Comparison of ENCODE assay signal across 12 cellular contexts in genomic region chr17:3916825-3917224, GRCh38. TPM values are rescaled to one million over a fixed set of nuclear protein-coding genes. Genes with fewer than 3 reads are reported as not detected.
DNase-seq lines count a peak whose midpoint lies in the region; ATAC-seq and TF ChIP-seq lines count a peak whose summit lies in the region.
"Had no signal": no experiment of that assay in that cellular context is flagged by ENCODE, and none has a peak within 500 bp of the region (broad histone marks: within the 10 kb centered on the region; RNA-seq: fewer than 3 reads in every experiment).

No MANE protein-coding gene starts in this region.

- peak overlapping the region; percentile 75 for H3K4me3 ChIP-seq in HL-60 (replicated peaks; ENCODE audit: insufficient read depth, low read length)
- H3K4me3 ChIP-seq in sigmoid colon = no peak overlapping the region
- H3K4me3 ChIP-seq in Caco-2 (ENCODE audit: low read depth, low read length) = no peak overlapping the region

- DNase-seq in HL-60 (ENCODE audit: low read depth in 1 of 2, low spot score in 1 of 2) (peak in 1 of 2 experiments; percentile 74), NOMO-1 treated with DMSO at 0.1 percent for 48 hours (lab: John Stamatoyannopoulos, UW; ENCODE audit: unreplicated experiment) (peak; percentile 66), sigmoid colon (no peak), Caco-2 (no peak), hepatic stellate cell (ENCODE audit: low spot score) (no peak)
- DNase-seq: cortex of kidney, mesendoderm, NCI-H2081, SHP77 treated with DMSO at 0.1 percent for 48 hours had no signal

- BruUV-seq in Caco-2 (replicated peaks; lab: Mats Ljungman, UMichigan) = no TSS peak

- H3K27me3 Mint-ChIP-seq in dendritic cell treated with granulocyte-macrophage colony-stimulating factor and Interleukin-4, amounts not matched to agents 40 ng/mL and 50 ng/mL, for 4 days = peaks cover 2% of the 10 kb centered on the region
- no peaks in the 10 kb centered on the region for H3K27me3 Mint-ChIP-seq in Caco-2 (ENCODE audit: insufficient read depth, unreplicated experiment)

- peak overlapping the region; percentile 82 for H3K4me3 Mint-ChIP-seq in dendritic cell treated with granulocyte-macrophage colony-stimulating factor and Interleukin-4, amounts not matched to agents 40 ng/mL and 50 ng/mL, for 4 days
- H3K4me3 Mint-ChIP-seq in Caco-2 (ENCODE audit: unreplicated experiment) = no peak overlapping the region

- no peak for ATAC-seq in HG02840 (IDR thresholded peaks at IDR 0.05; ENCODE audit: low FRiP score, unreplicated experiment)
- ATAC-seq: HCT116 had no signal

- H3K4me1 Mint-ChIP-seq in dendritic cell treated with granulocyte-macrophage colony-stimulating factor and Interleukin-4, amounts not matched to agents 40 ng/mL and 50 ng/mL, for 4 days (ENCODE audit: low read depth) = peaks cover 63% of the 10 kb centered on the region
- no peaks in the 10 kb centered on the region for H3K4me1 Mint-ChIP-seq in Caco-2 (ENCODE audit: low read depth, unreplicated experiment)

- TF ChIP-seq EP300 in sigmoid colon (IDR thresholded peaks at IDR 0.05) = no peak

- H3K36me3 ChIP-seq in sigmoid colon (no peaks in the 10 kb centered on the region), Caco-2 (ENCODE audit: control insufficient read depth, insufficient read depth, low read length) (no peaks in the 10 kb centered on the region)

- POLR2A ChIA-PET in Caco-2 (lab: Charles Lee) = no interaction called here

- 41 to 50% methylated on average over 10 of the region's 10 CpGs for WGBS in sigmoid colon, 2 donors

- TF ChIP-seq CTCF in HL-60 (IDR thresholded peaks at IDR 0.05; ENCODE audit: insufficient read depth, low read length) (no peak), sigmoid colon (IDR thresholded peaks at IDR 0.05) (no peak), Caco-2 (IDR thresholded peaks at IDR 0.05; ENCODE audit: insufficient read depth in 1 of 2, low read depth in 1 of 2, low read length in 1 of 2, severe bottlenecking in 1 of 2, unreplicated experiment in 1 of 2) (no peak)

- H3K27me3 ChIP-seq in HL-60 (ENCODE audit: insufficient read depth, poor library complexity, severe bottlenecking) (no peaks in the 10 kb centered on the region), sigmoid colon (no peaks in the 10 kb centered on the region), Caco-2 (replicated peaks; ENCODE audit: control insufficient read depth, insufficient read depth, low read length) (no peaks in the 10 kb centered on the region)

- no peaks in the 10 kb centered on the region for H3K9me3 Mint-ChIP-seq in dendritic cell treated with granulocyte-macrophage colony-stimulating factor and Interleukin-4, amounts not matched to agents 40 ng/mL and 50 ng/mL, for 4 days
- no peaks in the 10 kb centered on the region for H3K9me3 Mint-ChIP-seq in Caco-2 (ENCODE audit: unreplicated experiment)

- peaks cover 0 to 28% (median 11%) of the 10 kb centered on the region in 4 donors for H3K4me1 ChIP-seq in sigmoid colon
- no peaks in the 10 kb centered on the region for H3K4me1 ChIP-seq in Caco-2

- TF ChIP-seq POLR2A in sigmoid colon (IDR thresholded peaks at IDR 0.05) = no peak

- H3K27ac ChIP-seq in HL-60 (replicated peaks) = peak overlapping the region; percentile 97
- H3K27ac ChIP-seq in sigmoid colon = peak overlapping the region; percentile 22 to 75 (median 72)

- intact Hi-C loops in dendritic cell treated with granulocyte-macrophage colony-stimulating factor and Interleukin-4, amounts not matched to agents 40 ng/mL and 50 ng/mL, for 4 days (cut with micrococcal nuclease) = no loop called here
- intact Hi-C loops in sigmoid colon (cut with DNase I) = loop anchor here (10.0 kb wide), 1 partner anchor 182 kb away; no protein-coding TSS in a partner anchor
- intact Hi-C loops in Caco-2 (cut with micrococcal nuclease; ENCODE audit: unreplicated experiment) = no loop called here

- CTCF ChIA-PET in Caco-2 (lab: Charles Lee) = no interaction called here

- peaks cover 9% of the 10 kb centered on the region for H3K36me3 Mint-ChIP-seq in dendritic cell treated with granulocyte-macrophage colony-stimulating factor and Interleukin-4, amounts not matched to agents 40 ng/mL and 50 ng/mL, for 4 days (ENCODE audit: low read depth)
- H3K36me3 Mint-ChIP-seq in Caco-2 (ENCODE audit: insufficient read depth, unreplicated experiment) = no peaks in the 10 kb centered on the region

- H3K9me3 ChIP-seq in sigmoid colon = no peaks in the 10 kb centered on the region
- no peaks in the 10 kb centered on the region for H3K9me3 ChIP-seq in Caco-2

- H3K27ac Mint-ChIP-seq in dendritic cell treated with granulocyte-macrophage colony-stimulating factor and Interleukin-4, amounts not matched to agents 40 ng/mL and 50 ng/mL, for 4 days = peak overlapping the region; percentile 92
- H3K27ac Mint-ChIP-seq in Caco-2 (ENCODE audit: unreplicated experiment) = no peak overlapping the region

RNA-seq across cellular contexts. Expression of gene P2RX1, which starts 0.6 kb away (rescaled TPM):
- total RNA-seq in sigmoid colon (10 to 100 TPM in 2 of 4 donors, 1 to 10 TPM in 2; 3.6 to 55.9 (median 10.0) TPM), Caco-2 (2022) (0.23 TPM in 1 of 2 replicates, not detected in the other)
- polyA plus RNA-seq in sigmoid colon = 1 to 10 TPM in 1 of 3 donors, under 1 TPM in 2; 0.46 to 4.3 (median 0.60) TPM

RNA-seq across cellular contexts. Expression of gene CAMKK1, which starts 24.0 kb away (rescaled TPM):
- total RNA-seq in sigmoid colon (10 to 100 TPM in 1 of 4 donors, 1 to 10 TPM in 3; 3.8 to 12.8 (median 8.1) TPM), Caco-2 (2022) (1.4 and 1.9 TPM in 2 replicates)
- polyA plus RNA-seq in sigmoid colon = 1 to 10 TPM in 2 of 3 donors, under 1 TPM in 1; 0.92 to 6.3 (median 2.4) TPM

RNA-seq across cellular contexts. Expression of gene ATP2A3, which starts 47.4 kb away (rescaled TPM):
- total RNA-seq in sigmoid colon = 10 to 100 TPM in 1 of 4 donors, 1 to 10 TPM in 3; 3.6 to 12.7 (median 5.0) TPM
- polyA plus RNA-seq in sigmoid colon = 100 to 1,000 TPM in 1 of 3 donors, 10 to 100 TPM in 2; 19.2 to 158 (median 21.6) TPM
- 8.0 and 8.2 TPM in 2 replicates for total RNA-seq in Caco-2 (2022)
